ENCODE assay signal across 1 cellular context in the genomic region with DNA sequence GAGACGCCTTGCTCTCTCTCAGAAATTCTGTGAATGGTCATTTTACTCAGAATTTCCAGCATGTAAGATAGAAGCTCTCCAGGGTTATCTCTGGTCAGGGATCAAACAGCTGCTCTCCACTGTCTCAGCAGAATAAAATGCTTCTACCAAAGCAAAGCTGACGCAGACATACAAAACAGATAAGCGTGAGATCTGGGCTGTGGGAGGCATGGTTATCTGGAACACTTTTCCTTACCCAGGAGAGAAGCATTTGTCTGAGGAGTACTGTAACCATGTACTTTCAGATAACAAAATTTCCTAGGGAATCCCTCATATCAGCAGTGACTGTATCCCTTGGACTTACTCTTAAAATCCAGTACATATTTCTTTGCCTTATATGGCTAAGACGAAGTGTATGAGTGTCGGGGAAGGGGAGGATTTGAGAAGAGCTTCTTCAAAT.
TF ChIP-seq lines count a peak whose summit lies in the region.

No MANE protein-coding gene starts in this region.

TF ChIP-seq in K562, 482 proteins besides CTCF, POLR2A, EP300 and RAD21 (continues in another document):
- TF ChIP-seq CTBP1 (IDR thresholded peaks at IDR 0.05; ENCODE audit: borderline replicate concordance), result peak; percentile 96
- peak; percentile 97 for TF ChIP-seq CBFA2T2 (conservative IDR thresholded peaks at IDR 0.05)
- TF ChIP-seq MAFG (tag; conservative IDR thresholded peaks at IDR 0.05), result peak; percentile 75
- peak; percentile 7 to 27 for TF ChIP-seq NCOA2 (IDR thresholded peaks at IDR 0.05; ENCODE audit: partially characterized antibody in 2 of 2)
- peak; percentile 98 for TF ChIP-seq FOSL1 (tag; conservative IDR thresholded peaks at IDR 0.05)
- TF ChIP-seq FOXJ2 (tag; IDR thresholded peaks at IDR 0.05), result 0 out of 2 replicates have a peak, but pooled peaks have one; percentile 30
- TF ChIP-seq NFE2 (IDR thresholded peaks at IDR 0.05; ENCODE audit: low read depth), result peak; percentile 53
- peak; percentile 60; the same call in 1 of the 2 replicates for TF ChIP-seq JUN (IDR thresholded peaks at IDR 0.05; ENCODE audit: borderline replicate concordance, low read depth, low read length)
- TF ChIP-seq JUN (CRISPR knock-in tag; IDR thresholded peaks at IDR 0.05; ENCODE audit: borderline replicate concordance), result no peak
- no peak for TF ChIP-seq SLC30A9 (CRISPR knock-in tag; IDR thresholded peaks at IDR 0.05)
- peak in 1 of 2 experiments; percentile 33; a peak in 1 of 4 replicates for TF ChIP-seq FOXK2 (conservative IDR thresholded peaks at IDR 0.05 in 1 of 2, IDR thresholded peaks at IDR 0.05 in 1 of 2; ENCODE audit: low read depth in 2 of 2)
- TF ChIP-seq TCFL5 (CRISPR knock-in tag; conservative IDR thresholded peaks at IDR 0.05), result 0 out of 2 replicates have a peak, but pooled peaks have one; percentile 31
- TF ChIP-seq, protein P1, sequence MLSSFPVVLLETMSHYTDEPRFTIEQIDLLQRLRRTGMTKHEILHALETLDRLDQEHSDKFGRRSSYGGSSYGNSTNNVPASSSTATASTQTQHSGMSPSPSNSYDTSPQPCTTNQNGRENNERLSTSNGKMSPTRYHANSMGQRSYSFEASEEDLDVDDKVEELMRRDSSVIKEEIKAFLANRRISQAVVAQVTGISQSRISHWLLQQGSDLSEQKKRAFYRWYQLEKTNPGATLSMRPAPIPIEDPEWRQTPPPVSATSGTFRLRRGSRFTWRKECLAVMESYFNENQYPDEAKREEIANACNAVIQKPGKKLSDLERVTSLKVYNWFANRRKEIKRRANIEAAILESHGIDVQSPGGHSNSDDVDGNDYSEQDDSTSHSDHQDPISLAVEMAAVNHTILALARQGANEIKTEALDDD (IDR thresholded peaks at IDR 0.05), result peak; percentile 64
- TF ChIP-seq RBM15 (IDR thresholded peaks at IDR 0.05; ENCODE audit: insufficient read depth, low read length), result no peak
- TF ChIP-seq ZBTB7A (IDR thresholded peaks at IDR 0.05; ENCODE audit: borderline replicate concordance, control insufficient read depth, low read depth, low read length), result no peak
- 0 out of 2 replicates have a peak, but pooled peaks have one; percentile 51 for TF ChIP-seq GATAD2A (IDR thresholded peaks at IDR 0.05)
- TF ChIP-seq, protein P2, sequence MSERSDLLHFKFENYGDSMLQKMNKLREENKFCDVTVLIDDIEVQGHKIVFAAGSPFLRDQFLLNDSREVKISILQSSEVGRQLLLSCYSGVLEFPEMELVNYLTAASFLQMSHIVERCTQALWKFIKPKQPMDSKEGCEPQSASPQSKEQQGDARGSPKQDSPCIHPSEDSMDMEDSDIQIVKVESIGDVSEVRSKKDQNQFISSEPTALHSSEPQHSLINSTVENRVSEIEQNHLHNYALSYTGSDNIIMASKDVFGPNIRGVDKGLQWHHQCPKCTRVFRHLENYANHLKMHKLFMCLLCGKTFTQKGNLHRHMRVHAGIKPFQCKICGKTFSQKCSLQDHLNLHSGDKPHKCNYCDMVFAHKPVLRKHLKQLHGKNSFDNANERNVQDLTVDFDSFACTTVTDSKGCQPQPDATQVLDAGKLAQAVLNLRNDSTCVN (CRISPR knock-in tag; IDR thresholded peaks at IDR 0.05), result no peak
- TF ChIP-seq ZKSCAN8 (CRISPR knock-in tag; IDR thresholded peaks at IDR 0.05), result peak; percentile 65; the same call in 1 of the 2 replicates
- TF ChIP-seq KLF6 (CRISPR knock-in tag; IDR thresholded peaks at IDR 0.05; ENCODE audit: borderline replicate concordance), result peak; percentile 43; the same call in 1 of the 2 replicates
- TF ChIP-seq PURB (CRISPR knock-in tag; IDR thresholded peaks at IDR 0.05; ENCODE audit: low read depth), result no peak
- peak; percentile 60 to 93; a peak in 3 of 4 replicates for TF ChIP-seq TEAD1 (CRISPR knock-in tag; IDR thresholded peaks at IDR 0.05)
- TF ChIP-seq STAT5A (IDR thresholded peaks at IDR 0.05; ENCODE audit: borderline replicate concordance, low read length), result peak; percentile 89
- TF ChIP-seq MECOM (CRISPR knock-in tag; IDR thresholded peaks at IDR 0.05), result peak; percentile 91
- 0 out of 2 replicates have a peak, but pooled peaks have one; percentile 13 for TF ChIP-seq DNMT1 (IDR thresholded peaks at IDR 0.05)
- peak; percentile 98 for TF ChIP-seq SOX6 (IDR thresholded peaks at IDR 0.05)
- peak; percentile 98 for TF ChIP-seq HDAC2 (IDR thresholded peaks at IDR 0.05)
- TF ChIP-seq NEUROD1 (IDR thresholded peaks at IDR 0.05; ENCODE audit: borderline replicate concordance, low read depth, low read length, partially characterized antibody), result peak; percentile 64
- TF ChIP-seq, protein P3, sequence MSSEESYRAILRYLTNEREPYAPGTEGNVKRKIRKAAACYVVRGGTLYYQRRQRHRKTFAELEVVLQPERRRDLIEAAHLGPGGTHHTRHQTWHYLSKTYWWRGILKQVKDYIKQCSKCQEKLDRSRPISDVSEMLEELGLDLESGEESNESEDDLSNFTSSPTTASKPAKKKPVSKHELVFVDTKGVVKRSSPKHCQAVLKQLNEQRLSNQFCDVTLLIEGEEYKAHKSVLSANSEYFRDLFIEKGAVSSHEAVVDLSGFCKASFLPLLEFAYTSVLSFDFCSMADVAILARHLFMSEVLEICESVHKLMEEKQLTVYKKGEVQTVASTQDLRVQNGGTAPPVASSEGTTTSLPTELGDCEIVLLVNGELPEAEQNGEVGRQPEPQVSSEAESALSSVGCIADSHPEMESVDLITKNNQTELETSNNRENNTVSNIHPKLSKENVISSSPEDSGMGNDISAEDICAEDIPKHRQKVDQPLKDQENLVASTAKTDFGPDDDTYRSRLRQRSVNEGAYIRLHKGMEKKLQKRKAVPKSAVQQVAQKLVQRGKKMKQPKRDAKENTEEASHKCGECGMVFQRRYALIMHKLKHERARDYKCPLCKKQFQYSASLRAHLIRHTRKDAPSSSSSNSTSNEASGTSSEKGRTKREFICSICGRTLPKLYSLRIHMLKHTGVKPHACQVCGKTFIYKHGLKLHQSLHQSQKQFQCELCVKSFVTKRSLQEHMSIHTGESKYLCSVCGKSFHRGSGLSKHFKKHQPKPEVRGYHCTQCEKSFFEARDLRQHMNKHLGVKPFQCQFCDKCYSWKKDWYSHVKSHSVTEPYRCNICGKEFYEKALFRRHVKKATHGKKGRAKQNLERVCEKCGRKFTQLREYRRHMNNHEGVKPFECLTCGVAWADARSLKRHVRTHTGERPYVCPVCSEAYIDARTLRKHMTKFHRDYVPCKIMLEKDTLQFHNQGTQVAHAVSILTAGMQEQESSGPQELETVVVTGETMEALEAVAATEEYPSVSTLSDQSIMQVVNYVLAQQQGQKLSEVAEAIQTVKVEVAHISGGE (CRISPR knock-in tag; IDR thresholded peaks at IDR 0.05), result peak in 1 of 3 experiments; percentile 82; a peak in 2 of 6 replicates
- no peak for TF ChIP-seq ZFP1 (CRISPR knock-in tag; IDR thresholded peaks at IDR 0.05)
- peak; percentile 85 for TF ChIP-seq NFIC (IDR thresholded peaks at IDR 0.05)
- TF ChIP-seq, protein P4, sequence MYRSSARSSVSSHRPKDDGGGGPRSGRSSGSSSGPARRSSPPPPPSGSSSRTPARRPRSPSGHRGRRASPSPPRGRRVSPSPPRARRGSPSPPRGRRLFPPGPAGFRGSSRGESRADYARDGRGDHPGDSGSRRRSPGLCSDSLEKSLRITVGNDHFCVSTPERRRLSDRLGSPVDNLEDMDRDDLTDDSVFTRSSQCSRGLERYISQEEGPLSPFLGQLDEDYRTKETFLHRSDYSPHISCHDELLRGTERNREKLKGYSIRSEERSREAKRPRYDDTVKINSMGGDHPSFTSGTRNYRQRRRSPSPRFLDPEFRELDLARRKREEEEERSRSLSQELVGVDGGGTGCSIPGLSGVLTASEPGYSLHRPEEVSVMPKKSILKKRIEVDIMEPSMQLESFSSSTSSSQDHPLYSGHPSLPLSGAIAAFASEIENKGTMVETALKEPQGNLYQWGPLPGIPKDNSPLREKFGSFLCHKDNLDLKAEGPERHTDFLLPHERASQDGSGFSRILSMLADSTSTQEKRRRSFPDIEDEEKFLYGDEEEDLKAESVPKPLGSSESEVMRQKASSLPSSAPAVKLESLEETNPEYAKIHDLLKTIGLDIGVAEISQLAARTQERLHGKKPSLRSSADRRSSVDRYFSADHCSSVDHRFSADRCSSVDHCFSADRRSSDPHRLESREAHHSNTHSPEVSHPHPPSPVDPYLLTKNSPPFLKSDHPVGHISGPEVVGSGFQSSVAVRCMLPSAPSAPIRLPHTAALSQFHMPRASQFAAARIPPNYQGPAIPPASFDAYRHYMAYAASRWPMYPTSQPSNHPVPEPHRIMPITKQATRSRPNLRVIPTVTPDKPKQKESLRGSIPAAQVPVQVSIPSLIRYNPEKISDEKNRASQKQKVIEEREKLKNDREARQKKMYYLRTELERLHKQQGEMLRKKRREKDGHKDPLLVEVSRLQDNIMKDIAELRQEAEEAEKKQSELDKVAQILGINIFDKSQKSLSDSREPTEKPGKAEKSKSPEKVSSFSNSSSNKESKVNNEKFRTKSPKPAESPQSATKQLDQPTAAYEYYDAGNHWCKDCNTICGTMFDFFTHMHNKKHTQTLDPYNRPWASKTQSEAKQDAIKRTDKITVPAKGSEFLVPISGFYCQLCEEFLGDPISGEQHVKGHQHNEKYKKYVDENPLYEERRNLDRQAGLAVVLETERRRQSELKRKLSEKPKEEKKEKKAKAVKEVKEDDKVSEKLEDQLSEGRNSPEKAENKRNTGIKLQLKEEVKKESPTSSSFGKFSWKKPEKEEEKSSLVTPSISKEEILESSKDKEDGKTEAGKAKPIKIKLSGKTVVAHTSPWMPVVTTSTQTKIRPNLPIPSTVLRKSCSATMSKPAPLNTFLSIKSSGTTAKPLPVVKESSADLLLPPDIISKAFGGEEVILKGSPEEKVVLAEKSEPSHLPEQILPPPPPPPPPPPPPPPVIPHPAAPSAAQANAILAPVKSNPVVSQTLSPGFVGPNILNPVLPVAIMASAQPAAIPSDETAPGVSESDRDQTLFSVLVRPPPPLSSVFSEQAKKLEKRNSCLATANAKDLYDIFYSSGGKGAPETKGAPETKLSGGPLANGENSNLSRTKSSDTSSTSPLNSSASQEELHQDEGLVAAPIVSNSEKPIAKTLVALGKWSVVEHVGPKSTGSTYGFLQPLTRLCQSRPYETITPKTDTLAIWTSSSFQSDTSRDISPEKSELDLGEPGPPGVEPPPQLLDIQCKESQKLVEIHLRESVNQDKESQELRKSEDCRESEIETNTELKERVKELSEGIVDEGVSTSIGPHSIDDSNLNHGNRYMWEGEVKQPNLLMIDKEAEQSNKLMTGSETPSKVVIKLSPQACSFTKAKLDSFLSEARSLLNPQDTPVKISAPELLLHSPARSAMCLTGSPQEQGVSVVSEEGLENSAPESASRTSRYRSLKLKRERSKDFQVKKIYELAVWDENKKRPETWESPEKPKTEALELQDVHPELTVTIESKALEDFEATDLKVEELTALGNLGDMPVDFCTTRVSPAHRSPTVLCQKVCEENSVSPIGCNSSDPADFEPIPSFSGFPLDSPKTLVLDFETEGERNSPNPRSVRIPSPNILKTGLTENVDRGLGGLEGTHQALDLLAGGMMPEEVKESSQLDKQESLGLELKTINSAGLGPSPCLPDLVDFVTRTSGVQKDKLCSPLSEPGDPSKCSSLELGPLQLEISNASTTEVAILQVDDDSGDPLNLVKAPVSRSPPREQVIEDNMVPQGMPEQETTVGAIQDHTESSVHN (IDR thresholded peaks at IDR 0.05; ENCODE audit: borderline replicate concordance in 1 of 2, low read depth in 1 of 2), result peak in 1 of 2 experiments; percentile 96; a peak in 2 of 4 replicates
- TF ChIP-seq, protein P5, sequence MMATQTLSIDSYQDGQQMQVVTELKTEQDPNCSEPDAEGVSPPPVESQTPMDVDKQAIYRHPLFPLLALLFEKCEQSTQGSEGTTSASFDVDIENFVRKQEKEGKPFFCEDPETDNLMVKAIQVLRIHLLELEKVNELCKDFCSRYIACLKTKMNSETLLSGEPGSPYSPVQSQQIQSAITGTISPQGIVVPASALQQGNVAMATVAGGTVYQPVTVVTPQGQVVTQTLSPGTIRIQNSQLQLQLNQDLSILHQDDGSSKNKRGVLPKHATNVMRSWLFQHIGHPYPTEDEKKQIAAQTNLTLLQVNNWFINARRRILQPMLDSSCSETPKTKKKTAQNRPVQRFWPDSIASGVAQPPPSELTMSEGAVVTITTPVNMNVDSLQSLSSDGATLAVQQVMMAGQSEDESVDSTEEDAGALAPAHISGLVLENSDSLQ (IDR thresholded peaks at IDR 0.05), result peak; percentile 39; the same call in 1 of the 2 replicates
- peak; percentile 87 for TF ChIP-seq ZNF197 (CRISPR knock-in tag; IDR thresholded peaks at IDR 0.05; ENCODE audit: low read depth)
- TF ChIP-seq, protein P6, sequence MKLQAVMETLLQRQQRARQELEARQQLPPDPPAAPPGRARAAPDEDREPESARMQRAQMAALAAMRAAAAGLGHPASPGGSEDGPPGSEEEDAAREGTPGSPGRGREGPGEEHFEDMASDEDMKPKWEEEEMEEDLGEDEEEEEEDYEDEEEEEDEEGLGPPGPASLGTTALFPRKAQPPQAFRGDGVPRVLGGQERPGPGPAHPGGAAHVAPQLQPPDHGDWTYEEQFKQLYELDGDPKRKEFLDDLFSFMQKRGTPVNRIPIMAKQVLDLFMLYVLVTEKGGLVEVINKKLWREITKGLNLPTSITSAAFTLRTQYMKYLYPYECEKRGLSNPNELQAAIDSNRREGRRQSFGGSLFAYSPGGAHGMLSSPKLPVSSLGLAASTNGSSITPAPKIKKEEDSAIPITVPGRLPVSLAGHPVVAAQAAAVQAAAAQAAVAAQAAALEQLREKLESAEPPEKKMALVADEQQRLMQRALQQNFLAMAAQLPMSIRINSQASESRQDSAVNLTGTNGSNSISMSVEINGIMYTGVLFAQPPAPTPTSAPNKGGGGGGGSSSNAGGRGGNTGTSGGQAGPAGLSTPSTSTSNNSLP (IDR thresholded peaks at IDR 0.05; ENCODE audit: borderline replicate concordance, low read depth, low read length), result peak; percentile 91
- TF ChIP-seq, protein P7, sequence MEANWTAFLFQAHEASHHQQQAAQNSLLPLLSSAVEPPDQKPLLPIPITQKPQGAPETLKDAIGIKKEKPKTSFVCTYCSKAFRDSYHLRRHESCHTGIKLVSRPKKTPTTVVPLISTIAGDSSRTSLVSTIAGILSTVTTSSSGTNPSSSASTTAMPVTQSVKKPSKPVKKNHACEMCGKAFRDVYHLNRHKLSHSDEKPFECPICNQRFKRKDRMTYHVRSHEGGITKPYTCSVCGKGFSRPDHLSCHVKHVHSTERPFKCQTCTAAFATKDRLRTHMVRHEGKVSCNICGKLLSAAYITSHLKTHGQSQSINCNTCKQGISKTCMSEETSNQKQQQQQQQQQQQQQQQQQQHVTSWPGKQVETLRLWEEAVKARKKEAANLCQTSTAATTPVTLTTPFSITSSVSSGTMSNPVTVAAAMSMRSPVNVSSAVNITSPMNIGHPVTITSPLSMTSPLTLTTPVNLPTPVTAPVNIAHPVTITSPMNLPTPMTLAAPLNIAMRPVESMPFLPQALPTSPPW (CRISPR knock-in tag; IDR thresholded peaks at IDR 0.05), result peak; percentile 74
- peak; percentile 75 for TF ChIP-seq CREM (IDR thresholded peaks at IDR 0.05; ENCODE audit: low read depth)
- peak; percentile 9 for TF ChIP-seq TBP (optimal IDR thresholded peaks at IDR 0.05; ENCODE audit: low read depth, low read length)
- TF ChIP-seq ZNF644 (tag; IDR thresholded peaks at IDR 0.05; ENCODE audit: low read depth), result peak; percentile 94
